In the genomic region with DNA sequence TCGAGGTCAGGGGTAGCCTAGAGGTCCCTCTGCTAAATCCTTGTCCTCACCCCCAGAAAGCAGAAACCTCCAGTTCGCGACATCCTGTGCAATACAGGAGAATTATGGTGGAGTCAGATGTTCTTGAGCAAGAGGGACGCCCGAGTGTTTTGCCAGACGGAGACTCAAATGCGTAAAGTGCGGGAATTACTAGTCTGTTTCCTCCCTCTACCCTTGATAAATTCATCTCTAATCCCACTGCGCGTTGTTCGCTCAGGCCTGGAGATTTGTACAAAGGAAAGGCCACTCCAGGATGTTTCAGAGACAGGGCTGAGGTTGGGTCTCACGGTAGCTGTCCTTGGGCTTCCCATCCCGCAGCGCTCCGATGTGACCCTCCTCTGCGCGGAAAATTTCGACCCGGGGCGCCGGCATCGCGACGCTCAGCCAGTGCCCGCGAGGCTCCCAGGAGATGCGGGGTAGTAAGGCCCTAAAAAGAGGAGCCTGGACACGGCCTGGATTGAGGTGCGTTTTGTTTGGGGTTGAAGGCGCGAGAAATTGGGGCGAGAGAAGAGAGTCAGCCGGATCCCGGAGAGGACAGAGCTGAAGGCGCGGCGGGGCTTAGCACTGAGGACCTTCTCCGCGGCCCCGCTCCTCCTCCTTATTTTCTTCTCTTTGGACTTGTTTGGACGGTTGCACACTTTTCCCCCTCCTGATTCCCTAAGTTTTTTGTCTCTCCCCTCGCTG, we compare ENCODE assay signal across 10 cellular contexts. TPM values are rescaled to one million over a fixed set of nuclear protein-coding genes. Genes with fewer than 3 reads are reported as not detected.
A peak's percentile ranks its signal among the peaks of the same experiment; 100 is the strongest.
DNase-seq lines count a peak whose midpoint lies in the region; ATAC-seq and TF ChIP-seq lines count a peak whose summit lies in the region.
"Had no signal": no experiment of that assay in that cellular context is flagged by ENCODE, and none has a peak within 500 bp of the region (broad histone marks: within the 10 kb centered on the region; RNA-seq: fewer than 3 reads in every experiment).

No MANE protein-coding gene starts in this region.

- no peaks in the 10 kb centered on the region for H3K79me2 ChIP-seq in GM23248 (ENCODE audit: insufficient read depth)

- no peak for TF ChIP-seq CTCF in omental fat pad (IDR thresholded peaks at IDR 0.05)

- no peak overlapping the region for H3K9ac ChIP-seq in GM23248

- no peaks in the 10 kb centered on the region for H3K4me1 ChIP-seq in GM23248 (ENCODE audit: insufficient read depth)

- no peaks in the 10 kb centered on the region for H3K9me3 ChIP-seq in GM23248 (ENCODE audit: low read depth)

- H3K27ac Mint-ChIP-seq in activated naive CD8-positive, alpha-beta T cell treated with anti-CD3 and anti-CD28 coated beads for 36 hours: no peak overlapping the region
- H3K27ac Mint-ChIP-seq in memory B cell: no peak overlapping the region

- WGBS in GM23248 (ENCODE audit: low coverage in 1 of 2, low lambda C conversion rate in 2 of 2, missing lambda C conversion rate in 2 of 2), 2 experiments: 2 to 3% methylated on average over 41 to 42 of the region's 42 CpGs

- H3K36me3 ChIP-seq in GM23248 (ENCODE audit: low read depth): no peaks in the 10 kb centered on the region

- H3K4me1 Mint-ChIP-seq in activated naive CD8-positive, alpha-beta T cell treated with anti-CD3 and anti-CD28 coated beads for 36 hours: peaks cover 45% of the 10 kb centered on the region
- peaks cover 33% of the 10 kb centered on the region for H3K4me1 Mint-ChIP-seq in memory B cell

- DNase-seq in 8988T (peak; percentile 27), GM23248 (peak; percentile 7), memory B cell (ENCODE audit: low spot score in 2 of 2) (no peak), omental fat pad (ENCODE audit: low spot score) (no peak), NCI-H2196 (lab: John Stamatoyannopoulos, UW; ENCODE audit: unreplicated experiment) (no peak), DMS153 treated with DMSO at 0.1 percent for 48 hours (lab: John Stamatoyannopoulos, UW; ENCODE audit: unreplicated experiment) (no peak)
- DNase-seq in activated naive CD8-positive, alpha-beta T cell treated with anti-CD3 and anti-CD28 coated beads for 36 hours: no peak
- DNase-seq: activated CD4-positive, alpha-beta T cell treated with anti-CD3 and anti-CD28 coated beads for 1 hour; DMS 273 treated with DMSO at 0.1 percent for 48 hours had no signal

- H3K36me3 Mint-ChIP-seq in activated naive CD8-positive, alpha-beta T cell treated with anti-CD3 and anti-CD28 coated beads for 36 hours: peaks cover 4% of the 10 kb centered on the region
- peaks cover 6% of the 10 kb centered on the region for H3K36me3 Mint-ChIP-seq in memory B cell

- in situ Hi-C loops in GM23248 (cut with MboI): no loop called here

- H3K27ac ChIP-seq in GM23248: no peak overlapping the region

- H3K27me3 Mint-ChIP-seq in activated naive CD8-positive, alpha-beta T cell treated with anti-CD3 and anti-CD28 coated beads for 36 hours: peaks cover 97% of the 10 kb centered on the region
- peaks cover 50% of the 10 kb centered on the region for H3K27me3 Mint-ChIP-seq in memory B cell

- H3K4me3 ChIP-seq in GM23248: no peak overlapping the region

- no peaks in the 10 kb centered on the region for H3F3A ChIP-seq in GM23248 (ENCODE audit: insufficient read depth)

- H3K27me3 ChIP-seq in GM23248 (replicated peaks; ENCODE audit: insufficient read depth): peaks cover 94% of the 10 kb centered on the region

- no peak overlapping the region for H3K4me2 ChIP-seq in GM23248 (ENCODE audit: unreplicated experiment)

- H2AFZ ChIP-seq in GM23248: no peak overlapping the region

- ATAC-seq in memory B cell (ENCODE audit: low read depth): no peak
- no peak for ATAC-seq in omental fat pad (ENCODE audit: low FRiP score)
- ATAC-seq in GM19455 (IDR thresholded peaks at IDR 0.05; ENCODE audit: unreplicated experiment): no peak

- peaks cover 6% of the 10 kb centered on the region for H3K9me3 Mint-ChIP-seq in activated naive CD8-positive, alpha-beta T cell treated with anti-CD3 and anti-CD28 coated beads for 36 hours
- peaks cover 8% of the 10 kb centered on the region for H3K9me3 Mint-ChIP-seq in memory B cell

- no peaks in the 10 kb centered on the region for H4K20me1 ChIP-seq in GM23248 (ENCODE audit: insufficient read depth)

- no peaks in the 10 kb centered on the region for H3K9me2 ChIP-seq in GM23248 (ENCODE audit: insufficient read depth)

- H3K4me3 Mint-ChIP-seq in activated naive CD8-positive, alpha-beta T cell treated with anti-CD3 and anti-CD28 coated beads for 36 hours: peak overlapping the region; percentile 73
- peak overlapping the region; percentile 12 for H3K4me3 Mint-ChIP-seq in memory B cell

RNA-seq across cellular contexts. Expression of a gene that starts 2.6 kb away (rescaled TPM):
- not detected in 2 replicates for total RNA-seq in GM23248 (2014; rRNA removed; shearing (Covaris generic))
- not detected in 2 replicates for polyA plus RNA-seq in GM23248 (2016; fragmentation: Nextera tagmentation; extraction: Ambion mirVana)
- total RNA-seq in activated naive CD8-positive, alpha-beta T cell treated with anti-CD3 and anti-CD28 coated beads for 36 hours: under 1 TPM in 1 of 2 experiments, not detected in 1; 0.08 TPM
- total RNA-seq in omental fat pad: not detected

RNA-seq across cellular contexts. Expression of a gene that starts 26.1 kb away (rescaled TPM):
- not detected in 2 replicates for total RNA-seq in GM23248 (2014; rRNA removed; shearing (Covaris generic))
- 4.6 and 5.2 TPM in 2 replicates for polyA plus RNA-seq in GM23248 (2016; fragmentation: Nextera tagmentation; extraction: Ambion mirVana)
- total RNA-seq in activated naive CD8-positive, alpha-beta T cell treated with anti-CD3 and anti-CD28 coated beads for 36 hours: under 1 TPM; 0.06 TPM
- not detected for total RNA-seq in omental fat pad

Comparison
In these comparisons a context has a peak if more than half of its experiments do, and no peak if none do; other contexts are left out.
1. DNase-seq: peak in 8988T (single experiment) and GM23248 (single experiment); none in activated naive CD8-positive, alpha-beta T cell treated with anti-CD3 and anti-CD28 coated beads for 36 hours (single experiment), memory B cell (0 of 2), omental fat pad (single experiment), NCI-H2196 (single experiment) and DMS153 treated with DMSO at 0.1 percent for 48 hours (single experiment).